39 cellular contexts compared by ENCODE assay signal in genomic region chr13:98134901-98135300, GRCh38. TPM values are rescaled to one million over a fixed set of nuclear protein-coding genes. Genes with fewer than 3 reads are reported as not detected.
"Had no signal": no experiment of that assay in that cellular context is flagged by ENCODE, and none has a peak within 500 bp of the region (broad histone marks: within the 10 kb centered on the region; RNA-seq: fewer than 3 reads in every experiment).

No MANE protein-coding gene starts in this region.

- H3K36me3 Mint-ChIP-seq: activated CD4-positive, alpha-beta memory T cell treated with anti-CD3 and anti-CD28 coated beads for 36 hours; activated naive CD4-positive, alpha-beta T cell treated with anti-CD3 and anti-CD28 coated beads, Interleukin-2, amount 50 U/mL, for 72 hours; activated naive CD8-positive, alpha-beta T cell treated with anti-CD3 and anti-CD28 coated beads for 36 hours had no signal

- H3K36me3 ChIP-seq: adrenal gland, brain microvascular endothelial cell, breast epithelium had no signal

- H3K4me1 Mint-ChIP-seq: activated CD4-positive, alpha-beta T cell treated with anti-CD3 and anti-CD28 coated beads, Interleukin-2, amount 10 ng/mL, durations not matched to agents 24 days and 14 days; activated naive CD8-positive, alpha-beta T cell treated with anti-CD3 and anti-CD28 coated beads for 36 hours; activated T-helper 17 cell treated with anti-CD3 and anti-CD28 coated beads, Interleukin-2, amount 50 U/mL, for 72 hours had no signal

- H3K4me3 ChIP-seq: adrenal gland, body of pancreas, breast epithelium had no signal

- H3K4me3 Mint-ChIP-seq: activated B cell treated with CpG ODN at 0.5 μM for 24 hours; activated CD4-positive, alpha-beta memory T cell treated with anti-CD3 and anti-CD28 coated beads for 36 hours; activated CD4-positive, alpha-beta T cell treated with anti-CD3 and anti-CD28 coated beads, Interleukin-2, amount 10 ng/mL, durations not matched to agents 24 days and 14 days; activated CD8-positive, alpha-beta T cell treated with anti-CD3 and anti-CD28 coated beads for 36 hours; activated naive CD4-positive, alpha-beta T cell treated with anti-CD3 and anti-CD28 coated beads for 36 hours; activated naive CD8-positive, alpha-beta T cell treated with anti-CD3 and anti-CD28 coated beads for 36 hours; activated T-cell treated with anti-CD3 and anti-CD28 coated beads, Interleukin-2, amount 50 U/mL, for 4 hours; activated T-cell treated with anti-CD3 and anti-CD28 coated beads, Interleukin-2, amount 50 U/mL, for 72 hours; activated T-helper 1 cell treated with anti-CD3 and anti-CD28 coated beads, Interleukin-12 subunit alpha, Interleukin-12 subunit beta, Interleukin-2, Interleukin-4 antibody, amounts not matched to agents 30 ng/mL and 10 ng/mL and 1 ng/mL, durations not matched to agents 14 hours and 24 hours and 36 hours; activated T-helper 17 cell treated with anti-CD3 and anti-CD28 coated beads, Interleukin-2, amount 50 U/mL, for 72 hours; T-helper 1 cell treated with Interleukin-12 subunit alpha and Interleukin-12 subunit beta and Interleukin-4 antibody, amounts not matched to agents 30 μg/mL and 1 μg/mL, for 36 hours; T-helper 2 cell treated with Interferon-gamma antibody and Interleukin-4, amounts not matched to agents 5 μg/mL and 100 μg/mL, for 36 hours had no signal

- DNase-seq: activated B cell treated with CpG ODN at 0.5 μM for 24 hours; activated CD4-positive, alpha-beta memory T cell treated with anti-CD3 and anti-CD28 coated beads for 36 hours; activated CD4-positive, alpha-beta T cell treated with anti-CD3 and anti-CD28 coated beads for 4 hours; activated CD4-positive, alpha-beta T cell treated with anti-CD3 and anti-CD28 coated beads, Interleukin-2, amount 10 ng/mL, durations not matched to agents 24 days and 14 days; activated CD4-positive, alpha-beta T cell treated with anti-CD3 and anti-CD28 coated beads, Interleukin-2, amount 50 U/mL, for 1 hour; activated CD4-positive, alpha-beta T cell treated with anti-CD3 and anti-CD28 coated beads, Interleukin-2, amount 50 U/mL, for 4 hours; activated CD4-positive, CD25-positive, alpha-beta regulatory T cell treated with anti-CD3 and anti-CD28 coated beads, Interleukin-2, amount 50 U/mL, for 72 hours; activated CD8-positive, alpha-beta memory T cell treated with anti-CD3 and anti-CD28 coated beads, Interleukin-2, amount 50 U/mL, for 4 hours; activated CD8-positive, alpha-beta T cell treated with anti-CD3 and anti-CD28 coated beads for 36 hours; activated effector memory CD4-positive, alpha-beta T cell treated with anti-CD3 and anti-CD28 coated beads, Interleukin-2, amount 50 U/mL, for 16 hours; activated gamma-delta T cell treated with Interleukin-2 at 50 U/mL for 16 hours; activated naive CD4-positive, alpha-beta T cell; activated naive CD4-positive, alpha-beta T cell treated with anti-CD3 and anti-CD28 coated beads for 36 hours; activated naive CD4-positive, alpha-beta T cell treated with anti-CD3 and anti-CD28 coated beads, Interleukin-2, amount 50 U/mL, for 16 hours; activated naive CD8-positive, alpha-beta T cell treated with anti-CD3 and anti-CD28 coated beads for 36 hours; activated T-cell treated with anti-CD3 and anti-CD28 coated beads for 4 hours; activated T-cell treated with anti-CD3 and anti-CD28 coated beads, Interleukin-2, amount 50 U/mL, for 1 hour; activated T-cell treated with anti-CD3 and anti-CD28 coated beads, Interleukin-2, amount 50 U/mL, for 4 hours; activated T-cell treated with anti-CD3 and anti-CD28 coated beads, Interleukin-2, amount 50 U/mL, for 72 hours; adrenal gland; amniotic stem cell; aorta; body of pancreas; brain microvascular endothelial cell; central memory CD4-positive, alpha-beta T cell; T-helper 2 cell; T-helper 9 cell had no signal

- H3K9me3 Mint-ChIP-seq: activated B cell treated with CpG ODN at 0.5 μM for 24 hours; activated CD4-positive, alpha-beta memory T cell treated with anti-CD3 and anti-CD28 coated beads for 36 hours; activated CD4-positive, alpha-beta T cell treated with anti-CD3 and anti-CD28 coated beads, Interleukin-2, amount 10 ng/mL, durations not matched to agents 24 days and 14 days; activated CD8-positive, alpha-beta T cell treated with anti-CD3 and anti-CD28 coated beads for 36 hours; activated naive CD4-positive, alpha-beta T cell treated with anti-CD3 and anti-CD28 coated beads for 36 hours; activated naive CD4-positive, alpha-beta T cell treated with anti-CD3 and anti-CD28 coated beads, Interleukin-2, amount 50 U/mL, for 72 hours; activated naive CD8-positive, alpha-beta T cell treated with anti-CD3 and anti-CD28 coated beads for 36 hours; activated T-cell treated with anti-CD3 and anti-CD28 coated beads, Interleukin-2, amount 50 U/mL, for 4 hours; activated T-cell treated with anti-CD3 and anti-CD28 coated beads, Interleukin-2, amount 50 U/mL, for 72 hours; activated T-helper 1 cell treated with anti-CD3 and anti-CD28 coated beads, Interleukin-12 subunit alpha, Interleukin-12 subunit beta, Interleukin-2, Interleukin-4 antibody, amounts not matched to agents 30 ng/mL and 10 ng/mL and 1 ng/mL, durations not matched to agents 14 hours and 24 hours and 36 hours; activated T-helper 17 cell treated with anti-CD3 and anti-CD28 coated beads, Interleukin-2, amount 50 U/mL, for 72 hours; T-helper 1 cell treated with Interleukin-12 subunit alpha and Interleukin-12 subunit beta and Interleukin-4 antibody, amounts not matched to agents 30 μg/mL and 1 μg/mL, for 36 hours; T-helper 2 cell treated with Interferon-gamma antibody and Interleukin-4, amounts not matched to agents 5 μg/mL and 100 μg/mL, for 36 hours had no signal

- H3K27ac ChIP-seq: adrenal gland, body of pancreas, brain microvascular endothelial cell, breast epithelium, VCaP had no signal

- FAIRE-seq: astrocyte, TTC549 had no signal

- H3K4me1 ChIP-seq: adrenal gland, body of pancreas, breast epithelium had no signal

- H3K27ac Mint-ChIP-seq: activated B cell treated with CpG ODN at 0.5 μM for 24 hours; activated CD4-positive, alpha-beta memory T cell treated with anti-CD3 and anti-CD28 coated beads for 36 hours; activated CD4-positive, alpha-beta T cell treated with anti-CD3 and anti-CD28 coated beads, Interleukin-2, amount 10 ng/mL, durations not matched to agents 24 days and 14 days; activated CD8-positive, alpha-beta T cell treated with anti-CD3 and anti-CD28 coated beads for 36 hours; activated naive CD4-positive, alpha-beta T cell treated with anti-CD3 and anti-CD28 coated beads for 36 hours; activated naive CD4-positive, alpha-beta T cell treated with anti-CD3 and anti-CD28 coated beads, Interleukin-2, amount 50 U/mL, for 72 hours; activated naive CD8-positive, alpha-beta T cell treated with anti-CD3 and anti-CD28 coated beads for 36 hours; activated T-cell treated with anti-CD3 and anti-CD28 coated beads, Interleukin-2, amount 50 U/mL, for 72 hours; activated T-helper 1 cell treated with anti-CD3 and anti-CD28 coated beads, Interleukin-12 subunit alpha, Interleukin-12 subunit beta, Interleukin-2, Interleukin-4 antibody, amounts not matched to agents 30 ng/mL and 10 ng/mL and 1 ng/mL, durations not matched to agents 14 hours and 24 hours and 36 hours; activated T-helper 17 cell treated with anti-CD3 and anti-CD28 coated beads, Interleukin-2, amount 50 U/mL, for 72 hours; T-helper 1 cell treated with Interleukin-12 subunit alpha and Interleukin-12 subunit beta and Interleukin-4 antibody, amounts not matched to agents 30 μg/mL and 1 μg/mL, for 36 hours; T-helper 2 cell treated with Interferon-gamma antibody and Interleukin-4, amounts not matched to agents 5 μg/mL and 100 μg/mL, for 36 hours had no signal

- ATAC-seq: activated CD8-positive, alpha-beta T cell treated with anti-CD3 and anti-CD28 coated beads for 36 hours; activated naive CD4-positive, alpha-beta T cell treated with anti-CD3 and anti-CD28 coated beads, Interleukin-2, amount 50 U/mL, for 72 hours; activated T-cell treated with anti-CD3 and anti-CD28 coated beads, Interleukin-2, amount 50 U/mL, for 4 hours; activated T-cell treated with anti-CD3 and anti-CD28 coated beads, Interleukin-2, amount 50 U/mL, for 72 hours; activated T-helper 17 cell treated with anti-CD3 and anti-CD28 coated beads, Interleukin-2, amount 50 U/mL, for 72 hours; body of pancreas had no signal

- H3K27me3 ChIP-seq: adrenal gland, body of pancreas, brain microvascular endothelial cell, breast epithelium had no signal

- H3K9me3 ChIP-seq: adrenal gland, body of pancreas, breast epithelium had no signal

RNA-seq across cellular contexts. Expression of gene RNF113B, which starts 42.2 kb away (rescaled TPM):
- total RNA-seq: activated B cell treated with CpG ODN at 0.5 μM for 24 hours; activated CD4-positive, alpha-beta memory T cell treated with anti-CD3 and anti-CD28 coated beads for 36 hours; activated CD4-positive, alpha-beta T cell treated with anti-CD3 and anti-CD28 coated beads, Interleukin-2, amount 10 ng/mL, durations not matched to agents 24 days and 14 days; activated CD8-positive, alpha-beta memory T cell treated with anti-CD3 and anti-CD28 coated beads for 36 hours; activated CD8-positive, alpha-beta T cell treated with anti-CD3 and anti-CD28 coated beads for 36 hours; activated naive CD4-positive, alpha-beta T cell treated with anti-CD3 and anti-CD28 coated beads for 36 hours; activated naive CD4-positive, alpha-beta T cell treated with anti-CD3 and anti-CD28 coated beads, Interleukin-2, amount 50 U/mL, for 72 hours; activated naive CD8-positive, alpha-beta T cell treated with anti-CD3 and anti-CD28 coated beads for 36 hours; activated T-cell treated with anti-CD3 and anti-CD28 coated beads, Interleukin-2, amount 50 U/mL, for 4 hours; activated T-cell treated with anti-CD3 and anti-CD28 coated beads, Interleukin-2, amount 50 U/mL, for 72 hours; activated T-helper 1 cell treated with anti-CD3 and anti-CD28 coated beads, Interleukin-12 subunit alpha, Interleukin-12 subunit beta, Interleukin-2, Interleukin-4 antibody, amounts not matched to agents 30 ng/mL and 10 ng/mL and 1 ng/mL, durations not matched to agents 14 hours and 24 hours and 36 hours; activated T-helper 17 cell treated with anti-CD3 and anti-CD28 coated beads, Interleukin-2, amount 50 U/mL, for 72 hours; aorta; astrocyte; body of pancreas; breast epithelium; cardiac septum; cerebellum had no signal
- polyA plus RNA-seq: aorta had no signal
